ENCODE assay signal across 1 cellular context in genomic region chr4:177558995-177559394, GRCh38.
TF ChIP-seq lines count a peak whose summit lies in the region.

No MANE protein-coding gene starts in this region.

TF ChIP-seq in H1, 55 proteins besides CTCF, POLR2A, EP300 and RAD21 (continued from another document):
- peak; percentile 37; the same call in 1 of the 2 replicates for TF ChIP-seq ATF2 (IDR thresholded peaks at IDR 0.05; ENCODE audit: low read length)
- TF ChIP-seq BRCA1 (IDR thresholded peaks at IDR 0.05; ENCODE audit: low read depth, low read length): no peak
